Comparison of ENCODE assay signal across 8 cellular contexts in the genomic region with DNA sequence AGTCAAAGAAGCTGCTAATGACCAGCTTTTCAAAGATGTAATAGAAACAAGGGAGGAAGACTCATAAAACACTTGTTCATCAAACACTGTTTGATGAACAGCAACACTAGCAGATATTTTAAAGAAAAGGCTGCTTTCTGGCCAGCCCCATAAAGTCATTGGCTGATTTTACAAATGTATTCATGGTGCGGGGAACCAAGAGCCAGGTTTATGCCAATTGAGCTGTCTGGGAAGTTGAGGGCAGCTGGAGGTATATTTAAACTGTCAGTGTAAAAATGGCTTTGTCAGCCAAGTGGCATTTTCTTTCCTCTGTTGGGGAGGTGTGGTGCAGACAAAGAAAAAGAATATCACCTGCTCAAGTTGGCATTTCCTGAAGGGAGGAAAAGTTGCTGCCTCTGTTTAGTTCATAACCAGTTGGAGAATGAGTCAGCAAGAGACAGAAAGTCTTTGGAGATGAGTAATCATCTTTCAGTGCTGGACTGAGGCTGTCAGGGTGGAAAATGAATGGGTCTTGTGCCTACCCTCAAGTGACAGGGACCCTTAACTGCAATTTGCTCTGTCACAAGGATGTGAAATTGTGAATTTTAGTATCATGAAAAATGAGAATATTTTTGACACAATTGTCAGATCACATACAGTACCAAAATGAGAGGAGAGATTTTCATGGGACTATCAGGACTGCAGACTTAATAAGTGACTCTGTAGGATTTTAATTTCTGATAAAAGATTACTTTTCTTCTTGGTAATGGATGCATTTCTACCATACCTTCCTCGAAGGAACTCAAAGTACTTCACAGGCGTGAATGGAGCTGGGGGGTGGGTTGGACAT.
DNase-seq lines count a peak whose midpoint lies in the region; ATAC-seq and TF ChIP-seq lines count a peak whose summit lies in the region.

No MANE protein-coding gene starts in this region.

- ATAC-seq in GM18873 (IDR thresholded peaks at IDR 0.05; ENCODE audit: low FRiP score, unreplicated experiment) (peak; percentile 80), HG03060 (IDR thresholded peaks at IDR 0.05; ENCODE audit: low read depth, unreplicated experiment) (peak; percentile 79), GM18520 (IDR thresholded peaks at IDR 0.05; ENCODE audit: unreplicated experiment) (no peak)

- H3K4ac ChIP-seq in mesendoderm (ENCODE audit: low read depth, low read length) = no peak overlapping the region

- no peak overlapping the region for H4K5ac ChIP-seq in mesendoderm (ENCODE audit: low read length)

- no peak overlapping the region for H3K18ac ChIP-seq in mesendoderm (ENCODE audit: low read length)

- H3K4me2 ChIP-seq in mesendoderm (ENCODE audit: low read length) = no peak overlapping the region

- H3K4me1 Mint-ChIP-seq in T-helper 1 cell treated with Interleukin-12 subunit alpha and Interleukin-12 subunit beta and Interleukin-4 antibody, amounts not matched to agents 30 μg/mL and 1 μg/mL, for 36 hours (ENCODE audit: low read depth) = peaks cover 19% of the 10 kb centered on the region
- peaks cover 13% of the 10 kb centered on the region for H3K4me1 Mint-ChIP-seq in glutamatergic neuron (ENCODE audit: low read depth, unreplicated experiment)

- no peak overlapping the region for H3K56ac ChIP-seq in mesendoderm (ENCODE audit: low read length)

- no peaks in the 10 kb centered on the region for H3K9me3 Mint-ChIP-seq in T-helper 1 cell treated with Interleukin-12 subunit alpha and Interleukin-12 subunit beta and Interleukin-4 antibody, amounts not matched to agents 30 μg/mL and 1 μg/mL, for 36 hours
- no peaks in the 10 kb centered on the region for H3K9me3 Mint-ChIP-seq in glutamatergic neuron (ENCODE audit: unreplicated experiment)

- H2BK15ac ChIP-seq in mesendoderm (replicated peaks; ENCODE audit: low read depth) = no peak overlapping the region

- no peak overlapping the region for H3K27ac ChIP-seq in mesendoderm (ENCODE audit: low read depth, low read length)
- no peak overlapping the region for H3K27ac ChIP-seq in coronary artery

- no peak overlapping the region for H2AK5ac ChIP-seq in mesendoderm (ENCODE audit: low read length)

- no peak overlapping the region for H4K8ac ChIP-seq in mesendoderm (ENCODE audit: low read depth, low read length)

- peak overlapping the region; percentile 61 for H3K27ac Mint-ChIP-seq in T-helper 1 cell treated with Interleukin-12 subunit alpha and Interleukin-12 subunit beta and Interleukin-4 antibody, amounts not matched to agents 30 μg/mL and 1 μg/mL, for 36 hours
- no peak overlapping the region for H3K27ac Mint-ChIP-seq in glutamatergic neuron (ENCODE audit: unreplicated experiment)

- peaks cover 4% of the 10 kb centered on the region for H3K27me3 Mint-ChIP-seq in T-helper 1 cell treated with Interleukin-12 subunit alpha and Interleukin-12 subunit beta and Interleukin-4 antibody, amounts not matched to agents 30 μg/mL and 1 μg/mL, for 36 hours (ENCODE audit: low read depth)
- peaks cover 2% of the 10 kb centered on the region for H3K27me3 Mint-ChIP-seq in glutamatergic neuron (ENCODE audit: unreplicated experiment)

- no peaks in the 10 kb centered on the region for H3K79me1 ChIP-seq in mesendoderm (ENCODE audit: low read length)

- peaks cover 1% of the 10 kb centered on the region for H3K36me3 Mint-ChIP-seq in T-helper 1 cell treated with Interleukin-12 subunit alpha and Interleukin-12 subunit beta and Interleukin-4 antibody, amounts not matched to agents 30 μg/mL and 1 μg/mL, for 36 hours (ENCODE audit: low read depth)
- no peaks in the 10 kb centered on the region for H3K36me3 Mint-ChIP-seq in glutamatergic neuron (ENCODE audit: unreplicated experiment)

- H3K27me3 ChIP-seq in mesendoderm (ENCODE audit: insufficient read depth, low read length, poor library complexity) = no peaks in the 10 kb centered on the region

- no peaks in the 10 kb centered on the region for H3K4me1 ChIP-seq in mesendoderm (ENCODE audit: control insufficient read depth, low read depth, low read length)

- no peaks in the 10 kb centered on the region for H3K79me2 ChIP-seq in mesendoderm (ENCODE audit: control insufficient read depth, insufficient read depth, low read length)

- DNase-seq in mesendoderm (peak; percentile 32), glutamatergic neuron (no peak), coronary artery (ENCODE audit: low spot score) (no peak)
- no peak for DNase-seq in stimulated activated CD4-positive, alpha-beta T cell treated with anti-CD3 and anti-CD28 coated beads, Interleukin-2, amount 100 ng/mL, for 24 hours

- no peak overlapping the region for H2BK120ac ChIP-seq in mesendoderm (ENCODE audit: low read depth, low read length)

- H3K23ac ChIP-seq in mesendoderm (ENCODE audit: low read length) = no peak overlapping the region

- no peak overlapping the region for H2BK5ac ChIP-seq in mesendoderm (ENCODE audit: low read length)

- no peak overlapping the region for H3K4me3 Mint-ChIP-seq in T-helper 1 cell treated with Interleukin-12 subunit alpha and Interleukin-12 subunit beta and Interleukin-4 antibody, amounts not matched to agents 30 μg/mL and 1 μg/mL, for 36 hours
- no peak overlapping the region for H3K4me3 Mint-ChIP-seq in glutamatergic neuron (ENCODE audit: unreplicated experiment)

- H3K9ac ChIP-seq in mesendoderm (ENCODE audit: low read length) = no peak overlapping the region

- H3K4me3 ChIP-seq in mesendoderm (ENCODE audit: low read length) (no peak overlapping the region), coronary artery (no peak overlapping the region)

- TF ChIP-seq CTCF in glutamatergic neuron (IDR thresholded peaks at IDR 0.05; ENCODE audit: partially characterized antibody, unreplicated experiment) (no peak), coronary artery (IDR thresholded peaks at IDR 0.05) (no peak)

- H3K36me3 ChIP-seq in mesendoderm (ENCODE audit: control insufficient read depth, insufficient read depth, low read length) = no peaks in the 10 kb centered on the region

- no CpG with 5 or more reads among the region's 3 CpGs for WGBS in mesendoderm (ENCODE audit: extremely low coverage, insufficient coverage, low lambda C conversion rate)
